In the genomic region with DNA sequence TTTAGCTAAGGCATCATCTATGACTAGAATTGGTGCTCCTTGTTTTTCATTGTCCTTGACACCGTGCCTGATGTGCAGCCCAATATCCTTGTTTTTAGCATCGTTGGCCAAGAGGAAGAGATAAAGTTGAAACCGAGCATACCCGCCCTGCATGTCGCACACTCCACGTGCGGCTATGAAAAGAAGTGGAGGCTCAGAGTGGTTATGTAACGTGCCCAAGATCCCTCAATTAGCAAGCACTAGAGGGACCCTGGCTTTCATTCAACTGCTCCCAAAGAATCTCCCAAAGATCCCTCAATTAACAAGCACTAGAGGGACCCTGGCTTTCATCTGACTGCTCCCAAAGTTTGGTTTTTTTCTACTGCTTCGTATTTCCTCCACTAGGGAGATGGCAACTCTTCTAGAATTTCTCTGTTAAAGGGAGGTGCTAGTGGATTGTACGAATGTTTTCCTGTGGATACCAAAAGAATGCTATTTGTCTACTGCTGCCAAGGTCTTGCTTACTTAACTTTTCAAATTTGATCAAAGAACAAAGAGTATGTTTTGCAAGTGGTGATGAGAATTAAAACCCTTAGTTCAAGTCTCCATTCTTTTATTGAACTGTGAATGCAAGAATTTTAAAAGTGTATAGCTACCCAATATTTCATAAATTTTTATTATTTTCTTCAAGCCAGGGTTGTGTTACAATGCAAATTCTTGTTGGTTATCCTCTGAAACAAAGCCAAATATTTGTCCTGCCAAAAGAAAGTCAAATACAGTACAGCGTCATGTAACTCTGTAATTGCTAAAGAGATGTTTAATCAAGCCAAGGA, we compare ENCODE assay signal across 15 cellular contexts.
A peak's percentile ranks its signal among the peaks of the same experiment; 100 is the strongest.
DNase-seq lines count a peak whose midpoint lies in the region; ATAC-seq, FAIRE-seq and TF ChIP-seq lines count a peak whose summit lies in the region.
"Had no signal": no experiment of that assay in that cellular context is flagged by ENCODE, and none has a peak within 500 bp of the region (broad histone marks: within the 10 kb centered on the region; RNA-seq: fewer than 3 reads in every experiment).

No MANE protein-coding gene starts in this region.

- FAIRE-seq in kidney (lab: Jason Lieb, UNC), result no peak
- FAIRE-seq: GM18507, islet of Langerhans had no signal

- intact Hi-C loops in kidney (cut with DNase I), result no loop called here

- DNase-seq in HFFc6, result peak; percentile 17
- DNase-seq in coronary artery (ENCODE audit: low spot score), result no peak
- DNase-seq in left lobe of liver (ENCODE audit: low spot score), result peak; percentile 62
- no peak for DNase-seq in suprapubic skin (ENCODE audit: low spot score in 2 of 2)
- DNase-seq in NCI-H2227 (lab: John Stamatoyannopoulos, UW; ENCODE audit: unreplicated experiment), result no peak
- DNase-seq in kidney, result no peak
- DNase-seq: activated CD8-positive, alpha-beta T cell treated with anti-CD3 and anti-CD28 coated beads, Interleukin-2, amount 10 ng/mL, durations not matched to agents 7 days and 5 days; activated naive CD8-positive, alpha-beta T cell treated with anti-CD3 and anti-CD28 coated beads for 36 hours; DMS153; NCI-H1436; T-helper 2 cell; trophoblast cell had no signal

- no peak overlapping the region for H3K4me3 Mint-ChIP-seq in HFFc6
- H3K4me3 Mint-ChIP-seq: activated CD8-positive, alpha-beta T cell treated with anti-CD3 and anti-CD28 coated beads, Interleukin-2, amount 10 ng/mL, durations not matched to agents 7 days and 5 days; activated naive CD8-positive, alpha-beta T cell treated with anti-CD3 and anti-CD28 coated beads for 36 hours had no signal

- peak overlapping the region; percentile 30 for H3K4me3 ChIP-seq in coronary artery
- no peak overlapping the region for H3K4me3 ChIP-seq in suprapubic skin
- H3K4me3 ChIP-seq in kidney (ENCODE audit: low read length in 2 of 2), result no peak overlapping the region

- no peaks in the 10 kb centered on the region for H3K36me3 Mint-ChIP-seq in HFFc6 (ENCODE audit: low read depth)
- H3K36me3 Mint-ChIP-seq: activated naive CD8-positive, alpha-beta T cell treated with anti-CD3 and anti-CD28 coated beads for 36 hours had no signal

- no peak for TF ChIP-seq POLR2A in suprapubic skin (IDR thresholded peaks at IDR 0.05)

- H3K27ac Mint-ChIP-seq in HFFc6, result no peak overlapping the region
- H3K27ac Mint-ChIP-seq: activated CD8-positive, alpha-beta T cell treated with anti-CD3 and anti-CD28 coated beads, Interleukin-2, amount 10 ng/mL, durations not matched to agents 7 days and 5 days; activated naive CD8-positive, alpha-beta T cell treated with anti-CD3 and anti-CD28 coated beads for 36 hours had no signal

- TF ChIP-seq EP300 in suprapubic skin (IDR thresholded peaks at IDR 0.05), result no peak

- WGBS in suprapubic skin, result 46% methylated on average over 11 of the region's 11 CpGs

- H3K27ac ChIP-seq in coronary artery (peak overlapping the region in 1 of 2 donors; percentile 42), suprapubic skin (peak overlapping the region; percentile 52), kidney (ENCODE audit: low read depth in 2 of 2, low read length in 2 of 2) (no peak overlapping the region)

- H3K4me1 ChIP-seq in suprapubic skin, result peaks cover 19% of the 10 kb centered on the region
- H3K4me1 ChIP-seq in kidney (ENCODE audit: control insufficient read depth in 1 of 2, insufficient read depth in 1 of 2, low read depth in 1 of 2, low read length in 2 of 2), result no peaks in the 10 kb centered on the region

- H3K9me3 Mint-ChIP-seq in HFFc6, result no peaks in the 10 kb centered on the region
- H3K9me3 Mint-ChIP-seq: activated naive CD8-positive, alpha-beta T cell treated with anti-CD3 and anti-CD28 coated beads for 36 hours had no signal

- no peaks in the 10 kb centered on the region for H3K27me3 ChIP-seq in suprapubic skin

- peak; percentile 64 for ATAC-seq in left lobe of liver
- no peak for ATAC-seq in activated CD4-positive, CD25-positive, alpha-beta regulatory T cell treated with anti-CD3 and anti-CD28 coated beads, Interleukin-2, amount 50 U/mL, for 24 hours
- ATAC-seq: activated CD8-positive, alpha-beta T cell treated with anti-CD3 and anti-CD28 coated beads, Interleukin-2, amount 10 ng/mL, durations not matched to agents 7 days and 5 days had no signal

- peak; percentile 33 for TF ChIP-seq CTCF in HFFc6 (IDR thresholded peaks at IDR 0.05)
- TF ChIP-seq CTCF in coronary artery (IDR thresholded peaks at IDR 0.05), result no peak
- TF ChIP-seq CTCF in suprapubic skin (IDR thresholded peaks at IDR 0.05), result no peak
- TF ChIP-seq CTCF in kidney (IDR thresholded peaks at IDR 0.05; ENCODE audit: borderline replicate concordance, extremely low read depth, insufficient read depth), result no peak

- H3K36me3 ChIP-seq in suprapubic skin (no peaks in the 10 kb centered on the region), kidney (ENCODE audit: control insufficient read depth in 1 of 2, insufficient read depth in 2 of 2, low read length in 2 of 2) (no peaks in the 10 kb centered on the region)

- peaks cover 1% of the 10 kb centered on the region for H3K27me3 Mint-ChIP-seq in HFFc6 (ENCODE audit: insufficient read depth)

- peaks cover 19% of the 10 kb centered on the region for H3K4me1 Mint-ChIP-seq in HFFc6 (ENCODE audit: low read depth)

- H3K9ac ChIP-seq in kidney (ENCODE audit: low read length in 2 of 2), result no peak overlapping the region

- no peaks in the 10 kb centered on the region for H3K9me3 ChIP-seq in suprapubic skin
- no peaks in the 10 kb centered on the region for H3K9me3 ChIP-seq in kidney (ENCODE audit: control insufficient read depth in 1 of 2, low read length in 2 of 2)

Comparison
In these comparisons a context has a peak if more than half of its experiments do, and no peak if none do; other contexts are left out.
1. DNase-seq: peak in HFFc6 (single experiment) and left lobe of liver (single experiment); none in coronary artery (single experiment), suprapubic skin (0 of 2), NCI-H2227 (single experiment) and kidney (single experiment).